8 cellular contexts compared by ENCODE assay signal in genomic region chr3:194397757-194398312, GRCh38. TPM values are rescaled to one million over a fixed set of nuclear protein-coding genes. Genes with fewer than 3 reads are reported as not detected.
A peak's percentile ranks its signal among the peaks of the same experiment; 100 is the strongest.
DNase-seq lines count a peak whose midpoint lies in the region; TF ChIP-seq lines count a peak whose summit lies in the region.

No MANE protein-coding gene starts in this region.

- H3K9me3 ChIP-seq in BE2C (no peaks in the 10 kb centered on the region), muscle layer of colon (ENCODE audit: low read length) (no peaks in the 10 kb centered on the region), tibial nerve (no peaks in the 10 kb centered on the region)

- no peak overlapping the region for H3K9ac ChIP-seq in muscle layer of colon (ENCODE audit: low read length)

- TF ChIP-seq EP300 in tibial nerve (IDR thresholded peaks at IDR 0.05): no peak

- H3K27me3 ChIP-seq in BE2C (no peaks in the 10 kb centered on the region), brain microvascular endothelial cell (replicated peaks) (peaks cover 11% of the 10 kb centered on the region), muscle layer of colon (ENCODE audit: control insufficient read depth in 1 of 2, insufficient read depth in 2 of 2, low read length in 2 of 2) (peaks cover 7 to 20% of the 10 kb centered on the region in 2 donors), tibial nerve (peaks cover 0 to 18% of the 10 kb centered on the region in 2 donors)

- WGBS in tibial nerve, 2 donors: 11 to 14% methylated on average over 36 to 37 of the region's 38 CpGs

- peak overlapping the region; percentile 40 for H3K4me3 ChIP-seq in BE2C (ENCODE audit: low read depth, low read length)
- no peak overlapping the region for H3K4me3 ChIP-seq in NB4 (ENCODE audit: low read depth, low read length)
- peak overlapping the region; percentile 42 for H3K4me3 ChIP-seq in brain microvascular endothelial cell (ENCODE audit: low read depth, low read length)
- peak overlapping the region; percentile 26 to 55 for H3K4me3 ChIP-seq in muscle layer of colon (ENCODE audit: low read depth in 1 of 2, low read length in 2 of 2)
- H3K4me3 ChIP-seq in tibial nerve: peak overlapping the region in 2 of 4 donors; percentile 16 to 40

- H3K36me3 ChIP-seq in BE2C: no peaks in the 10 kb centered on the region
- peaks cover under 1% of the 10 kb centered on the region for H3K36me3 ChIP-seq in brain microvascular endothelial cell (replicated peaks)
- no peaks in the 10 kb centered on the region for H3K36me3 ChIP-seq in muscle layer of colon (ENCODE audit: insufficient read depth, low read length)
- H3K36me3 ChIP-seq in tibial nerve: peaks cover 0 to 6% (median 0%) of the 10 kb centered on the region in 3 donors

- H3K27ac ChIP-seq in brain microvascular endothelial cell: no peak overlapping the region
- no peak overlapping the region for H3K27ac ChIP-seq in muscle layer of colon (ENCODE audit: low read depth, low read length)
- H3K27ac ChIP-seq in tibial nerve: no peak overlapping the region

- in situ Hi-C loops in brain microvascular endothelial cell (cut with HindIII; ENCODE audit: low pct_ligation_motif_present, low sequenced_read_pairs) (no loop called here), ACHN (cut with HindIII; ENCODE audit: low pct_ligation_motif_present, low pct_unique_long_range_greater_than_20kb, low sequenced_read_pairs) (no loop called here)

- no peak for TF ChIP-seq POLR2A in NB4 (IDR thresholded peaks at IDR 0.05; ENCODE audit: extremely low read depth, insufficient read length)
- TF ChIP-seq POLR2A in tibial nerve (IDR thresholded peaks at IDR 0.05): no peak

- TF ChIP-seq CTCF in BE2C (IDR thresholded peaks at IDR 0.05; ENCODE audit: low read depth, low read length) (no peak), NB4 (IDR thresholded peaks at IDR 0.05; ENCODE audit: low read depth, low read length) (no peak), brain microvascular endothelial cell (IDR thresholded peaks at IDR 0.05; ENCODE audit: low read depth, low read length, missing control alignments) (no peak), tibial nerve (IDR thresholded peaks at IDR 0.05) (no peak)

- DNase-seq in BE2C: peak; percentile 36
- DNase-seq in NB4 (ENCODE audit: low read depth): peak; percentile 36
- DNase-seq in brain microvascular endothelial cell: no peak
- no peak for DNase-seq in NCI-H1417 treated with DMSO at 0.1 percent for 48 hours (lab: John Stamatoyannopoulos, UW)
- DNase-seq in ACHN: no peak
- DNase-seq in tibial nerve (ENCODE audit: low spot score in 2 of 2): no peak
- DNase-seq in HPDE6-E6E7 (ENCODE audit: extremely low spot score): no peak

- H3K4me1 ChIP-seq in BE2C (no peaks in the 10 kb centered on the region), muscle layer of colon (ENCODE audit: insufficient read depth, low read length) (peaks cover 10% of the 10 kb centered on the region), tibial nerve (peaks cover 0 to 35% (median 21%) of the 10 kb centered on the region in 4 donors)

RNA-seq across cellular contexts. Expression of gene GP5, which starts 1.2 kb away (rescaled TPM):
- not detected for polyA plus RNA-seq in BE2C (2012; ENCODE audit: insufficient read depth, insufficient read length, low read depth)
- not detected for total RNA-seq in tibial nerve

RNA-seq across cellular contexts. Expression of gene LRRC15, which starts 28.3 kb away (rescaled TPM):
- not detected for polyA plus RNA-seq in BE2C (2012; ENCODE audit: insufficient read depth, insufficient read length, low read depth)
- not detected for total RNA-seq in tibial nerve

RNA-seq across cellular contexts. Expression of gene CPN2, which starts 46.7 kb away (rescaled TPM):
- polyA plus RNA-seq in BE2C (2012; ENCODE audit: insufficient read depth, insufficient read length, low read depth): not detected
- not detected for total RNA-seq in tibial nerve

Comparison
In these comparisons a context has a peak if more than half of its experiments do, and no peak if none do; other contexts are left out.
1. DNase-seq: peak in BE2C (single experiment) and NB4 (single experiment); none in brain microvascular endothelial cell (single experiment), NCI-H1417 treated with DMSO at 0.1 percent for 48 hours (single experiment), ACHN (single experiment), tibial nerve (0 of 2) and HPDE6-E6E7 (single experiment).